In genomic region chr5:172902497-172903472, GRCh38 we compare ENCODE assay signal across 8 cellular contexts. TPM values are rescaled to one million over a fixed set of nuclear protein-coding genes. Genes with fewer than 3 reads are reported as not detected.
A peak's percentile ranks its signal among the peaks of the same experiment; 100 is the strongest.
DNase-seq lines count a peak whose midpoint lies in the region; ATAC-seq, FAIRE-seq and TF ChIP-seq lines count a peak whose summit lies in the region.

No MANE protein-coding gene starts in this region.

- H3K27ac Mint-ChIP-seq in HFFc6: peak overlapping the region; percentile 99
- H3K27ac Mint-ChIP-seq in activated T-cell treated with anti-CD3 and anti-CD28 coated beads, Interleukin-2, amount 50 U/mL, for 72 hours: no peak overlapping the region

- TF ChIP-seq EP300 in K562 (IDR thresholded peaks at IDR 0.05; ENCODE audit: low read length): no peak

- BruUV-seq in K562 (replicated peaks; lab: Mats Ljungman, UMichigan): no TSS peak

- intact Hi-C loops in K562 (cut with micrococcal nuclease): loop anchor here (1.0 to 2.0 kb wide), 2 partner anchors 132 to 185 kb away; partner anchors contain the start of gene DUSP1
- intact Hi-C loops in spleen (cut with DNase I; ENCODE audit: low total_unique reads): no loop called here

- no peak overlapping the region for H2AFZ ChIP-seq in K562 (ENCODE audit: low read depth, low read length)

- WGBS in K562 (ENCODE audit: insufficient coverage, low coverage, missing lambda C conversion rate): 40% methylated on average over 22 of the region's 25 CpGs
- 65 to 85% (median 73%) methylated on average over 24 to 25 of the region's 25 CpGs for WGBS in spleen, 5 donors

- in situ Hi-C loops in K562 (cut with MboI): loop anchor here (5.0 kb wide), 1 partner anchor 185 kb away; no protein-coding TSS in a partner anchor

- peak overlapping the region; percentile 23 to 84; a peak in 3 of 4 replicates for H3K9ac ChIP-seq in K562 (ENCODE audit: insufficient read depth in 1 of 2, low read depth in 2 of 2, low read length in 2 of 2)

- H3K36me3 Mint-ChIP-seq in HFFc6 (ENCODE audit: low read depth): peaks cover 29% of the 10 kb centered on the region
- no peaks in the 10 kb centered on the region for H3K36me3 Mint-ChIP-seq in activated T-cell treated with anti-CD3 and anti-CD28 coated beads, Interleukin-2, amount 50 U/mL, for 72 hours (ENCODE audit: insufficient read depth in 2 of 2)

- peaks cover 93% of the 10 kb centered on the region for H3K4me1 Mint-ChIP-seq in HFFc6 (ENCODE audit: low read depth)
- peaks cover 6% of the 10 kb centered on the region for H3K4me1 Mint-ChIP-seq in activated T-cell treated with anti-CD3 and anti-CD28 coated beads, Interleukin-2, amount 50 U/mL, for 72 hours (ENCODE audit: low read depth)

- peaks cover 5% of the 10 kb centered on the region for H3K27me3 Mint-ChIP-seq in HFFc6 (ENCODE audit: insufficient read depth)
- no peaks in the 10 kb centered on the region for H3K27me3 Mint-ChIP-seq in activated T-cell treated with anti-CD3 and anti-CD28 coated beads, Interleukin-2, amount 50 U/mL, for 72 hours (ENCODE audit: low read depth)

- no peaks in the 10 kb centered on the region for H3K79me2 ChIP-seq in K562 (ENCODE audit: control insufficient read depth, insufficient read depth, low read length)

- FAIRE-seq in K562 (lab: Jason Lieb, UNC): peak; percentile 65

- H3K4me3 Mint-ChIP-seq in HFFc6: peak overlapping the region; percentile 72
- H3K4me3 Mint-ChIP-seq in activated T-cell treated with anti-CD3 and anti-CD28 coated beads, Interleukin-2, amount 50 U/mL, for 72 hours: no peak overlapping the region

- POLR2A ChIA-PET in K562 (lab: Yijun Ruan, JAX): interaction anchor here (0.5 to 1.6 kb wide), 4 partner anchors 130 to 193 kb away, joined by 3 to 4 read pairs (median 4); no protein-coding TSS in a partner anchor

- no peak for TF ChIP-seq POLR2A in K562 (conservative IDR thresholded peaks at IDR 0.05)
- TF ChIP-seq POLR2A in spleen (IDR thresholded peaks at IDR 0.05): no peak

- H3K27ac ChIP-seq in K562 (ENCODE audit: extremely low read depth, low read depth, low read length) (peak overlapping the region; percentile 79; the same call in 2 of the 3 replicates), spleen (peak overlapping the region in 7 of 8 donors; percentile 4 to 81 (median 70))

- ATAC-seq in K562 (peak; percentile 81), HG03432 (IDR thresholded peaks at IDR 0.05; ENCODE audit: unreplicated experiment) (no peak)
- ATAC-seq in activated T-cell treated with anti-CD3 and anti-CD28 coated beads, Interleukin-2, amount 50 U/mL, for 72 hours (replicated peaks in 1 of 2): no peak

- peaks cover 20% of the 10 kb centered on the region; the same call in 1 of the 3 replicates for H3K36me3 ChIP-seq in K562 (ENCODE audit: control insufficient read depth, insufficient read depth, low read length)
- peaks cover 0 to 81% (median 25%) of the 10 kb centered on the region in 6 donors for H3K36me3 ChIP-seq in spleen

- H3K4me2 ChIP-seq in K562 (ENCODE audit: insufficient read depth, low read length): no peak overlapping the region; the same call in 1 of the 2 replicates

- H3K4me1 ChIP-seq in K562 (replicated peaks in 1 of 2; ENCODE audit: control insufficient read depth in 2 of 2, insufficient read depth in 2 of 2, low read length in 2 of 2): peaks cover 26 to 36% of the 10 kb centered on the region in 2 experiments
- peaks cover 0 to 49% (median 26%) of the 10 kb centered on the region in 6 donors for H3K4me1 ChIP-seq in spleen

- CTCF ChIA-PET in K562 (lab: Yijun Ruan, JAX; ENCODE audit: low intra/inter-chr PET ratio): interaction anchor here (0.5 to 5.5 kb wide), 5 partner anchors 28 to 188 kb away, joined by 3 to 54 read pairs (median 5); partner anchors contain the start of gene DUSP1

- TF ChIP-seq CTCF in HFFc6 (IDR thresholded peaks at IDR 0.05) (peak; percentile 67), K562 (IDR thresholded peaks at IDR 0.05 in 2 of 3, conservative IDR thresholded peaks at IDR 0.05 in 1 of 3; ENCODE audit: insufficient read depth in 2 of 3, low read depth in 1 of 3, low read length in 3 of 3) (peak; percentile 75 to 89 (median 79)), spleen (IDR thresholded peaks at IDR 0.05 in 8 of 11, conservative IDR thresholded peaks at IDR 0.05 in 3 of 11) (peak in 10 of 11 experiments; percentile 18 to 57 (median 50))

- no peaks in the 10 kb centered on the region for H3K9me3 Mint-ChIP-seq in HFFc6
- H3K9me3 Mint-ChIP-seq in activated T-cell treated with anti-CD3 and anti-CD28 coated beads, Interleukin-2, amount 50 U/mL, for 72 hours: no peaks in the 10 kb centered on the region

- H3K9me3 ChIP-seq in K562 (replicated peaks; ENCODE audit: control insufficient read depth, insufficient read depth, low read depth, low read length): no peaks in the 10 kb centered on the region
- H3K9me3 ChIP-seq in spleen: no peaks in the 10 kb centered on the region

- H3K9me1 ChIP-seq in K562 (ENCODE audit: control insufficient read depth, insufficient read depth, low read length): no peaks in the 10 kb centered on the region

- H4K20me1 ChIP-seq in K562 (replicated peaks; ENCODE audit: control insufficient read depth, insufficient read depth, low read length): no peaks in the 10 kb centered on the region

- H3K4me3 ChIP-seq in K562 (no peak overlapping the region), spleen (no peak overlapping the region)

- H3K27me3 ChIP-seq in K562 (ENCODE audit: control insufficient read depth in 2 of 2, insufficient read depth in 2 of 2, low read length in 2 of 2) (no peaks in the 10 kb centered on the region), spleen (replicated peaks in 1 of 7) (no peaks in the 10 kb centered on the region)

- DNase-seq in 8988T: peak; percentile 76
- DNase-seq in HFFc6: peak; percentile 93
- DNase-seq in K562 (ENCODE audit: extremely low read depth in 1 of 4, low spot score in 3 of 4): peak; percentile 76 to 86 (median 84)
- DNase-seq in islet precursor cell: peak; percentile 96
- DNase-seq in spleen: no peak
- DNase-seq in NCI-H526 treated with DMSO at 0.1 percent for 48 hours (lab: John Stamatoyannopoulos, UW): no peak
- no peak for DNase-seq in activated T-cell treated with anti-CD3 and anti-CD28 coated beads, Interleukin-2, amount 50 U/mL, for 72 hours

- TF ChIP-seq RAD21 in K562 (CRISPR knock-in tag; conservative IDR thresholded peaks at IDR 0.05 in 1 of 2, IDR thresholded peaks at IDR 0.05 in 1 of 2): peak; percentile 77 to 79

TF ChIP-seq in K562, 482 proteins besides CTCF, POLR2A, EP300 and RAD21 (continues in another document):
- no peak for TF ChIP-seq ERF (CRISPR knock-in tag; IDR thresholded peaks at IDR 0.05)
- TF ChIP-seq, protein P1, sequence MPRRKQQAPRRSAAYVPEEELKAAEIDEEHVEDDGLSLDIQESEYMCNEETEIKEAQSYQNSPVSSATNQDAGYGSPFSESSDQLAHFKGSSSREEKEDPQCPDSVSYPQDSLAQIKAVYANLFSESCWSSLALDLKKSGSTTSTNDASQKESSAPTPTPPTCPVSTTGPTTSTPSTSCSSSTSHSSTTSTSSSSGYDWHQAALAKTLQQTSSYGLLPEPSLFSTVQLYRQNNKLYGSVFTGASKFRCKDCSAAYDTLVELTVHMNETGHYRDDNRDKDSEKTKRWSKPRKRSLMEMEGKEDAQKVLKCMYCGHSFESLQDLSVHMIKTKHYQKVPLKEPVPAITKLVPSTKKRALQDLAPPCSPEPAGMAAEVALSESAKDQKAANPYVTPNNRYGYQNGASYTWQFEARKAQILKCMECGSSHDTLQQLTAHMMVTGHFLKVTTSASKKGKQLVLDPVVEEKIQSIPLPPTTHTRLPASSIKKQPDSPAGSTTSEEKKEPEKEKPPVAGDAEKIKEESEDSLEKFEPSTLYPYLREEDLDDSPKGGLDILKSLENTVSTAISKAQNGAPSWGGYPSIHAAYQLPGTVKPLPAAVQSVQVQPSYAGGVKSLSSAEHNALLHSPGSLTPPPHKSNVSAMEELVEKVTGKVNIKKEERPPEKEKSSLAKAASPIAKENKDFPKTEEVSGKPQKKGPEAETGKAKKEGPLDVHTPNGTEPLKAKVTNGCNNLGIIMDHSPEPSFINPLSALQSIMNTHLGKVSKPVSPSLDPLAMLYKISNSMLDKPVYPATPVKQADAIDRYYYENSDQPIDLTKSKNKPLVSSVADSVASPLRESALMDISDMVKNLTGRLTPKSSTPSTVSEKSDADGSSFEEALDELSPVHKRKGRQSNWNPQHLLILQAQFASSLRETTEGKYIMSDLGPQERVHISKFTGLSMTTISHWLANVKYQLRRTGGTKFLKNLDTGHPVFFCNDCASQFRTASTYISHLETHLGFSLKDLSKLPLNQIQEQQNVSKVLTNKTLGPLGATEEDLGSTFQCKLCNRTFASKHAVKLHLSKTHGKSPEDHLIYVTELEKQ (CRISPR knock-in tag; IDR thresholded peaks at IDR 0.05): no peak
- no peak for TF ChIP-seq HEY1 (CRISPR knock-in tag; IDR thresholded peaks at IDR 0.05; ENCODE audit: borderline replicate concordance)
- TF ChIP-seq CBX2 (IDR thresholded peaks at IDR 0.05; ENCODE audit: insufficient read depth, low read length, poor library complexity, severe bottlenecking): no peak
- no peak for TF ChIP-seq KAT2B (IDR thresholded peaks at IDR 0.05; ENCODE audit: low read depth, low read length)
- TF ChIP-seq GTF2E2 (tag; IDR thresholded peaks at IDR 0.05): no peak

RNA-seq across cellular contexts. Expression of gene RPL26L1, which starts 56.4 kb away (rescaled TPM):
- total RNA-seq in HFFc6 (2021; fragmentation: NEBNext Ultra II Directional; extraction: Animal tissue kit (Norgen Biotek cat#: 25700)): 100 to 1,000 TPM in 5 of 6 experiments, 10 to 100 TPM in 1; 88.9 to 122 (median 113) TPM
- 7.4 and 7.5 TPM in 2 replicates for total RNA-seq in K562 (2011; cell fraction: chromatin; rRNA removed; ENCODE audit: low replicate concordance)
- 12.2 and 13.7 TPM in 2 replicates for total RNA-seq in K562 (2011; cell fraction: nucleolus; rRNA removed)
- 10.2 and 11.1 TPM in 2 replicates for total RNA-seq in K562 (2011; cell fraction: nucleoplasm; rRNA removed)
- total RNA-seq in K562 (2014; rRNA removed) (67.4 and 70.7 TPM in 2 replicates), K562 (2014; rRNA removed; fragmentation: Illumina TruSeq; extraction: Trizol) (92.1 and 105 TPM in 2 replicates), K562 (2015; rRNA removed; fragmentation: Illumina TruSeq; extraction: Trizol) (82.4 and 88.9 TPM in 2 replicates), K562 (2021) (63.7 and 70.8 TPM in 2 replicates), spleen (10 to 100 TPM; 10.6 to 36.8 (median 16.9) TPM)
- polyA plus RNA-seq in K562 (2011; rRNA removed) (110 and 134 TPM in 2 replicates), K562 (2014; fragmentation: Illumina TruSeq; extraction: Trizol) (80.2 and 96.2 TPM in 2 replicates), K562 (2014; fragmentation: Nextera tagmentation; extraction: Ambion mirVana) (100 to 1,000 TPM; 319 to 328 TPM), K562 (2014; rRNA removed) (112 and 124 TPM in 2 replicates), spleen (10 to 100 TPM; 31.0 to 56.4 (median 46.4) TPM)
- 73.9 and 87.3 TPM in 2 replicates for polyA plus RNA-seq in K562 (2011; cell fraction: cytosol; rRNA removed)
- polyA plus RNA-seq in K562 (2011; cell fraction: nucleus; rRNA removed): 31.9 and 44.8 TPM in 2 replicates
- polyA plus RNA-seq in K562 (2012): 48.7 and 91.6 TPM in 2 replicates
- polyA minus RNA-seq in K562 (2011; rRNA and poly(A)+ RNA removed): 62.8 and 70.0 TPM in 2 replicates
- 24.8 and 36.9 TPM in 2 replicates for polyA minus RNA-seq in K562 (2011; cell fraction: cytosol; rRNA and poly(A)+ RNA removed)
- polyA minus RNA-seq in K562 (2011; cell fraction: nucleus; rRNA and poly(A)+ RNA removed): 6.6 and 14.6 TPM in 2 replicates
- total RNA-seq in activated T-cell treated with anti-CD3 and anti-CD28 coated beads, Interleukin-2, amount 50 U/mL, for 72 hours: 10 to 100 TPM; 33.6 to 34.6 TPM

Comparison
In these comparisons a context has a peak if more than half of its experiments do, and no peak if none do; other contexts are left out.
1. DNase-seq: peak in 8988T (single experiment), HFFc6 (single experiment), K562 (4 of 4) and islet precursor cell (single experiment); none in spleen (single experiment), NCI-H526 treated with DMSO at 0.1 percent for 48 hours (single experiment) and activated T-cell treated with anti-CD3 and anti-CD28 coated beads, Interleukin-2, amount 50 U/mL, for 72 hours (0 of 2).
2. Peak in every context shown above with its lines, with median percentiles within 50 percentile points of each other: CTCF ChIP-seq.